ENCODE assay signal across 8 cellular contexts in genomic region chr9:130128251-130128650, GRCh38. TPM values are rescaled to one million over a fixed set of nuclear protein-coding genes. Genes with fewer than 3 reads are reported as not detected.
DNase-seq lines count a peak whose midpoint lies in the region; ATAC-seq and TF ChIP-seq lines count a peak whose summit lies in the region.

No MANE protein-coding gene starts in this region.

- H4K8ac ChIP-seq in H9 (replicated peaks; ENCODE audit: insufficient read length, low read depth, low read length): no peak overlapping the region

- H4K91ac ChIP-seq in H9 (ENCODE audit: insufficient read length, low read depth, low read length): no peak overlapping the region

- no peak overlapping the region for H2BK12ac ChIP-seq in H9 (ENCODE audit: insufficient read length, low read depth, low read length)

- H3K79me2 ChIP-seq in DND-41 (ENCODE audit: insufficient read depth, low read length): no peaks in the 10 kb centered on the region
- H3K79me2 ChIP-seq in H9 (ENCODE audit: insufficient read depth, low read length): no peaks in the 10 kb centered on the region

- no CpG with 5 or more reads among the region's 6 CpGs for WGBS in H9 (ENCODE audit: extremely low coverage, insufficient read length, low lambda C conversion rate)

- H3K14ac ChIP-seq in H9 (ENCODE audit: insufficient read depth, low read length): no peak overlapping the region

- peak overlapping the region; percentile 99 for H3K27ac Mint-ChIP-seq in activated naive CD8-positive, alpha-beta T cell treated with anti-CD3 and anti-CD28 coated beads for 36 hours
- peak overlapping the region; percentile 96 to 98 for H3K27ac Mint-ChIP-seq in stimulated activated naive CD8-positive, alpha-beta T cell treated with anti-CD3 and anti-CD28 coated beads, Interleukin-15, amount 100 ng/mL, for 72 hours
- no peak overlapping the region; a peak in 1 of 7 replicates for H3K27ac Mint-ChIP-seq in H9

- H3K79me1 ChIP-seq in H9 (ENCODE audit: insufficient read depth, low read depth, low read length, poor library complexity, severe bottlenecking): no peaks in the 10 kb centered on the region

- H3K23me2 ChIP-seq in H9 (ENCODE audit: insufficient read length, low read depth, low read length, poor library complexity, severe bottlenecking): no peaks in the 10 kb centered on the region

- ATAC-seq in DND-41 (ENCODE audit: insufficient read depth, low read depth): peak; percentile 100
- ATAC-seq in HG02610 (IDR thresholded peaks at IDR 0.05; ENCODE audit: unreplicated experiment): peak; percentile 43
- peak; percentile 32 for ATAC-seq in SK-N-SH treated with all-trans-retinoic acid at 6 μM for 48 hours
- ATAC-seq in stimulated activated naive CD8-positive, alpha-beta T cell treated with anti-CD3 and anti-CD28 coated beads, Interleukin-15, amount 100 ng/mL, for 72 hours: peak; percentile 93

- H4K5ac ChIP-seq in H9 (ENCODE audit: insufficient read length, low read depth, low read length): no peak overlapping the region

- peaks cover 40% of the 10 kb centered on the region for H3K4me1 ChIP-seq in DND-41 (ENCODE audit: insufficient read depth, low read length)
- H3K4me1 ChIP-seq in muscle layer of colon (ENCODE audit: insufficient read depth, low read length): peaks cover 4% of the 10 kb centered on the region
- no peaks in the 10 kb centered on the region for H3K4me1 ChIP-seq in H9 (ENCODE audit: insufficient read depth, low read length)

- no peak overlapping the region for H3K56ac ChIP-seq in H9 (ENCODE audit: insufficient read length, low read depth, low read length)

- no peak overlapping the region for H2BK5ac ChIP-seq in H9 (ENCODE audit: insufficient read length, low read length)

- peaks cover 42% of the 10 kb centered on the region for H3K36me3 Mint-ChIP-seq in activated naive CD8-positive, alpha-beta T cell treated with anti-CD3 and anti-CD28 coated beads for 36 hours
- H3K36me3 Mint-ChIP-seq in H9 (ENCODE audit: insufficient read depth in 1 of 3, low read depth in 3 of 3): peaks cover 0 to 55% (median 39%) of the 10 kb centered on the region in 3 experiments; a peak in 5 of 7 replicates

- H2BK20ac ChIP-seq in H9 (ENCODE audit: low read depth, low read length, poor library complexity, severe bottlenecking): no peak overlapping the region

- peaks cover 54% of the 10 kb centered on the region for H3K4me1 Mint-ChIP-seq in activated naive CD8-positive, alpha-beta T cell treated with anti-CD3 and anti-CD28 coated beads for 36 hours
- H3K4me1 Mint-ChIP-seq in stimulated activated naive CD8-positive, alpha-beta T cell treated with anti-CD3 and anti-CD28 coated beads, Interleukin-15, amount 100 ng/mL, for 72 hours: peaks cover 56% of the 10 kb centered on the region
- peaks cover 0 to 12% of the 10 kb centered on the region in 2 experiments; a peak in 3 of 4 replicates for H3K4me1 Mint-ChIP-seq in H9

- H3K4me3 Mint-ChIP-seq in activated naive CD8-positive, alpha-beta T cell treated with anti-CD3 and anti-CD28 coated beads for 36 hours: peak overlapping the region; percentile 76
- H3K4me3 Mint-ChIP-seq in stimulated activated naive CD8-positive, alpha-beta T cell treated with anti-CD3 and anti-CD28 coated beads, Interleukin-15, amount 100 ng/mL, for 72 hours: peak overlapping the region; percentile 79 to 83
- no peak overlapping the region for H3K4me3 Mint-ChIP-seq in H9

- no peaks in the 10 kb centered on the region for H3K9me3 Mint-ChIP-seq in activated naive CD8-positive, alpha-beta T cell treated with anti-CD3 and anti-CD28 coated beads for 36 hours
- H3K9me3 Mint-ChIP-seq in stimulated activated naive CD8-positive, alpha-beta T cell treated with anti-CD3 and anti-CD28 coated beads, Interleukin-15, amount 100 ng/mL, for 72 hours: no peaks in the 10 kb centered on the region
- no peaks in the 10 kb centered on the region for H3K9me3 Mint-ChIP-seq in H9

- H3K4me3 ChIP-seq in DND-41 (ENCODE audit: low read depth in 1 of 2, low read length in 2 of 2): no peak overlapping the region
- no peak overlapping the region for H3K4me3 ChIP-seq in muscle layer of colon (ENCODE audit: low read depth in 1 of 2, low read length in 2 of 2)

- H3K9me3 ChIP-seq in DND-41 (ENCODE audit: insufficient read depth, low read length, severe bottlenecking) (no peaks in the 10 kb centered on the region), muscle layer of colon (ENCODE audit: low read length) (no peaks in the 10 kb centered on the region), H9 (ENCODE audit: control insufficient read depth, low read depth, low read length) (no peaks in the 10 kb centered on the region)

- no peak for TF ChIP-seq CTCF in DND-41 (IDR thresholded peaks at IDR 0.05; ENCODE audit: borderline replicate concordance, extremely low read depth, low read length, poor library complexity, severe bottlenecking)
- TF ChIP-seq CTCF in H9 (conservative IDR thresholded peaks at IDR 0.05): no peak

- H3T11ph ChIP-seq in H9 (ENCODE audit: low read length): no peak overlapping the region

- H3K4ac ChIP-seq in H9 (ENCODE audit: low read depth, low read length): no peak overlapping the region

- peak overlapping the region; percentile 89 for H3K27ac ChIP-seq in DND-41 (ENCODE audit: low read length)
- H3K27ac ChIP-seq in muscle layer of colon (ENCODE audit: low read depth, low read length): peak overlapping the region; percentile 10
- H3K27ac ChIP-seq in H9 (ENCODE audit: insufficient read length, low read depth, low read length): no peak overlapping the region

- H2BK120ac ChIP-seq in H9 (ENCODE audit: low read depth, low read length, poor library complexity, severe bottlenecking): no peak overlapping the region

- H4K20me1 ChIP-seq in DND-41 (ENCODE audit: insufficient read depth, low read length) (no peaks in the 10 kb centered on the region), H9 (ENCODE audit: control insufficient read depth, insufficient read depth, insufficient read length) (no peaks in the 10 kb centered on the region)

- H3K9ac ChIP-seq in DND-41 (ENCODE audit: low read depth, low read length) (peak overlapping the region; percentile 45), muscle layer of colon (ENCODE audit: low read length) (no peak overlapping the region), H9 (ENCODE audit: extremely low read depth, insufficient read length, low read length) (no peak overlapping the region)

- H3K18ac ChIP-seq in H9 (ENCODE audit: insufficient read length, low read depth, low read length): no peak overlapping the region

- H3K36me3 ChIP-seq in DND-41 (ENCODE audit: insufficient read depth, low read length) (peaks cover 41% of the 10 kb centered on the region), muscle layer of colon (ENCODE audit: insufficient read depth, low read length) (peaks cover 30% of the 10 kb centered on the region)

- H3K4me2 ChIP-seq in DND-41 (ENCODE audit: insufficient read depth, low read length): peak overlapping the region; percentile 52
- H3K4me2 ChIP-seq in H9 (ENCODE audit: insufficient read depth, insufficient read length, low read length): no peak overlapping the region

- H2AFZ ChIP-seq in DND-41 (ENCODE audit: low read depth, low read length): no peak overlapping the region; the same call in 1 of the 2 replicates
- H2AFZ ChIP-seq in H9 (ENCODE audit: low read length): no peak overlapping the region

- no peak overlapping the region for H2AK5ac ChIP-seq in H9 (ENCODE audit: insufficient read length, low read length)

- no peak overlapping the region for H2BK15ac ChIP-seq in H9 (ENCODE audit: low read depth, low read length)

- DNase-seq in DND-41 (peak; percentile 88), H9 (no peak), kidney glomerular epithelial cell (lab: John Stamatoyannopoulos, UW) (no peak)
- DNase-seq in activated naive CD8-positive, alpha-beta T cell treated with anti-CD3 and anti-CD28 coated beads for 36 hours: peak; percentile 73
- DNase-seq in stimulated activated naive CD8-positive, alpha-beta T cell treated with anti-CD3 and anti-CD28 coated beads, Interleukin-15, amount 100 ng/mL, for 72 hours: peak; percentile 59 to 83

- H3K23ac ChIP-seq in H9 (ENCODE audit: insufficient read length, low read depth, low read length): no peak overlapping the region

- no peaks in the 10 kb centered on the region for H3K27me3 Mint-ChIP-seq in activated naive CD8-positive, alpha-beta T cell treated with anti-CD3 and anti-CD28 coated beads for 36 hours
- H3K27me3 Mint-ChIP-seq in stimulated activated naive CD8-positive, alpha-beta T cell treated with anti-CD3 and anti-CD28 coated beads, Interleukin-15, amount 100 ng/mL, for 72 hours: no peaks in the 10 kb centered on the region
- no peaks in the 10 kb centered on the region for H3K27me3 Mint-ChIP-seq in H9 (ENCODE audit: low read depth)

- H3K27me3 ChIP-seq in DND-41 (ENCODE audit: insufficient read depth, low read length, poor library complexity) (no peaks in the 10 kb centered on the region), muscle layer of colon (ENCODE audit: control insufficient read depth in 1 of 2, insufficient read depth in 2 of 2, low read length in 2 of 2) (no peaks in the 10 kb centered on the region), H9 (ENCODE audit: insufficient read depth, low read length) (no peaks in the 10 kb centered on the region)

TF ChIP-seq in SK-N-SH treated with all-trans-retinoic acid at 6 μM for 48 hours, 23 proteins besides CTCF, POLR2A, EP300 and RAD21:
- TF ChIP-seq ZC3H10 (CRISPR knock-in tag; IDR thresholded peaks at IDR 0.05) (0 out of 2 replicates have a peak, but pooled peaks have one; percentile 17), TCF4 (CRISPR knock-in tag; IDR thresholded peaks at IDR 0.05; ENCODE audit: borderline replicate concordance) (no peak)

RNA-seq across cellular contexts. Expression of gene NCS1, which starts 44.0 kb away (rescaled TPM):
- 10 to 100 TPM; 10.5 to 11.9 TPM for total RNA-seq in activated naive CD8-positive, alpha-beta T cell treated with anti-CD3 and anti-CD28 coated beads for 36 hours
- 35.0 and 38.1 TPM in 2 replicates for total RNA-seq in H9 (2021)

Comparison
In these comparisons a context has a peak if more than half of its experiments do, and no peak if none do; other contexts are left out.
1. ATAC-seq: peak in every context shown above with its lines; median percentile 100 in DND-41; 93 in stimulated activated naive CD8-positive, alpha-beta T cell treated with anti-CD3 and anti-CD28 coated beads, Interleukin-15, amount 100 ng/mL, for 72 hours; 43 in HG02610; 32 in SK-N-SH treated with all-trans-retinoic acid at 6 μM for 48 hours.
2. DNase-seq: peak in DND-41 (single experiment), activated naive CD8-positive, alpha-beta T cell treated with anti-CD3 and anti-CD28 coated beads for 36 hours (single experiment) and stimulated activated naive CD8-positive, alpha-beta T cell treated with anti-CD3 and anti-CD28 coated beads, Interleukin-15, amount 100 ng/mL, for 72 hours (2 of 2); none in H9 (single experiment) and kidney glomerular epithelial cell (single experiment).
3. H3K27ac Mint-ChIP-seq: peak in activated naive CD8-positive, alpha-beta T cell treated with anti-CD3 and anti-CD28 coated beads for 36 hours (single experiment) and stimulated activated naive CD8-positive, alpha-beta T cell treated with anti-CD3 and anti-CD28 coated beads, Interleukin-15, amount 100 ng/mL, for 72 hours (2 of 2); none in H9 (0 of 3).
4. H3K4me3 Mint-ChIP-seq: peak in activated naive CD8-positive, alpha-beta T cell treated with anti-CD3 and anti-CD28 coated beads for 36 hours (single experiment) and stimulated activated naive CD8-positive, alpha-beta T cell treated with anti-CD3 and anti-CD28 coated beads, Interleukin-15, amount 100 ng/mL, for 72 hours (2 of 2); none in H9 (0 of 2).